In the genomic region with DNA sequence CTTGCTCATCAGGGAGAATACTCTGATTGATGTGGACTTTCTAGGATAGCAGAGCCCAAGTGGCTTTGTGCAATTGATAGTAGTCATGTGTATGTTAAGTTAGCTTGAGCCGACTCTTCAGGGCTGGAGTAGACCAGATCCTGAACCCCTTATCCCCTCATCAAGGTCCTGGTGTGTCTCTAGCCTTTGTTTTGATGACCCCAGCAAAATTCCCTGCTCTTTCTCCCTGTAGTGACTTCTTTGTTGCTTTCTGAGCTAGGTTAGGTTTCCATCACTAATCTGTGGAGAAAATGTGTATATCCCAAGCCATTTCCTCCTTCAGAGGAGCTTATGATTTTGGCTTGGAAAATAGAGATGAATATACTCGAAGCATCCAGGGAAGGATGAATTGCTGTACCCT, we compare ENCODE assay signal across 19 cellular contexts.
"Had no signal": no experiment of that assay in that cellular context is flagged by ENCODE, and none has a peak within 500 bp of the region (broad histone marks: within the 10 kb centered on the region; RNA-seq: fewer than 3 reads in every experiment).

No MANE protein-coding gene starts in this region.

- H3K27ac ChIP-seq: heart left ventricle, right atrium auricular region had no signal

- H3K36me3 ChIP-seq: heart left ventricle, right atrium auricular region, stomach, transverse colon had no signal

- DNase-seq: activated CD4-positive, alpha-beta T cell treated with anti-CD3 and anti-CD28 coated beads, Interleukin-2, amount 50 U/mL, for 1 hour; activated CD8-positive, alpha-beta memory T cell treated with anti-CD3 and anti-CD28 coated beads for 24 hours; activated gamma-delta T cell treated with Interleukin-2 at 50 U/mL for 16 hours; amniotic stem cell; cerebellar nuclear complex; effector memory CD8-positive, alpha-beta T cell; foreskin melanocyte; heart left ventricle; natural killer cell; SK-N-SH; small intestine; stomach; T-helper 1 cell; T1000; transverse colon had no signal

- H3K9me2 ChIP-seq: SK-N-SH had no signal

- H3K27me3 ChIP-seq: heart left ventricle, right atrium auricular region, stomach, transverse colon had no signal

- H3K4me2 ChIP-seq: SK-N-SH had no signal

- H3K4me3 ChIP-seq: heart left ventricle, right atrium auricular region, stomach, transverse colon had no signal

- H3K9me3 Mint-ChIP-seq: dendritic cell treated with granulocyte-macrophage colony-stimulating factor and Interleukin-4, amounts not matched to agents 40 ng/mL and 50 ng/mL, for 4 days; effector memory CD8-positive, alpha-beta T cell; natural killer cell had no signal

- H3K4me3 Mint-ChIP-seq: activated naive CD8-positive, alpha-beta T cell; dendritic cell treated with granulocyte-macrophage colony-stimulating factor and Interleukin-4, amounts not matched to agents 40 ng/mL and 50 ng/mL, for 4 days; effector memory CD8-positive, alpha-beta T cell; natural killer cell had no signal

- H3K9me3 ChIP-seq: heart left ventricle, right atrium auricular region, SK-N-SH, stomach, transverse colon had no signal

- H3K36me3 Mint-ChIP-seq: activated naive CD8-positive, alpha-beta T cell; natural killer cell had no signal

- H3K27me3 Mint-ChIP-seq: activated naive CD8-positive, alpha-beta T cell; dendritic cell treated with granulocyte-macrophage colony-stimulating factor and Interleukin-4, amounts not matched to agents 40 ng/mL and 50 ng/mL, for 4 days; effector memory CD8-positive, alpha-beta T cell had no signal

- ATAC-seq: activated CD4-positive, CD25-positive, alpha-beta regulatory T cell treated with anti-CD3 and anti-CD28 coated beads, Interleukin-2, amount 50 U/mL, for 24 hours; effector memory CD8-positive, alpha-beta T cell; heart left ventricle; natural killer cell had no signal

- H3K27ac Mint-ChIP-seq: activated naive CD8-positive, alpha-beta T cell; dendritic cell treated with granulocyte-macrophage colony-stimulating factor and Interleukin-4, amounts not matched to agents 40 ng/mL and 50 ng/mL, for 4 days; effector memory CD8-positive, alpha-beta T cell had no signal

- H3K9ac ChIP-seq: SK-N-SH had no signal
